In genomic region chr20:37379967-37380828, GRCh38 we compare ENCODE assay signal across 11 cellular contexts. TPM values are rescaled to one million over a fixed set of nuclear protein-coding genes. Genes with fewer than 3 reads are reported as not detected.
DNase-seq lines count a peak whose midpoint lies in the region; ATAC-seq and TF ChIP-seq lines count a peak whose summit lies in the region.
"Had no signal": no experiment of that assay in that cellular context is flagged by ENCODE, and none has a peak within 500 bp of the region (broad histone marks: within the 10 kb centered on the region; RNA-seq: fewer than 3 reads in every experiment).

No MANE protein-coding gene starts in this region.

- H3K4me1 ChIP-seq in osteoblast (ENCODE audit: insufficient read depth, low read length): peaks cover 6% of the 10 kb centered on the region

- H3K36me3 ChIP-seq in osteoblast (ENCODE audit: insufficient read depth, low read length): peaks cover 17% of the 10 kb centered on the region
- H3K36me3 ChIP-seq in brain microvascular endothelial cell (replicated peaks): peaks cover 4% of the 10 kb centered on the region

- ATAC-seq in GM19455 (IDR thresholded peaks at IDR 0.05; ENCODE audit: unreplicated experiment): no peak
- ATAC-seq: activated T-cell treated with anti-CD3 and anti-CD28 coated beads, Interleukin-2, amount 50 U/mL, for 4 hours; T-helper 17 cell had no signal

- no peak overlapping the region for H3K4me3 ChIP-seq in coronary artery
- no peak overlapping the region for H3K4me3 ChIP-seq in osteoblast (ENCODE audit: insufficient read depth, low read length)
- H3K4me3 ChIP-seq in brain microvascular endothelial cell (ENCODE audit: low read depth, low read length): no peak overlapping the region

- H4K20me1 ChIP-seq in osteoblast (ENCODE audit: insufficient read depth, low read length): peaks cover 16% of the 10 kb centered on the region

- no peaks in the 10 kb centered on the region for H3K27me3 ChIP-seq in osteoblast (ENCODE audit: insufficient read depth, low read length)
- H3K27me3 ChIP-seq in brain microvascular endothelial cell (replicated peaks): no peaks in the 10 kb centered on the region

- in situ Hi-C loops in GM13976 (cut with MboI; ENCODE audit: low sequenced_read_pairs, unreplicated experiment) (loop anchor here (10.0 kb wide), 1 partner anchor 105 kb away; no protein-coding TSS in a partner anchor), brain microvascular endothelial cell (cut with HindIII; ENCODE audit: low pct_ligation_motif_present, low sequenced_read_pairs) (no loop called here)

- TF ChIP-seq CTCF in coronary artery (IDR thresholded peaks at IDR 0.05): no peak
- TF ChIP-seq CTCF in osteoblast (IDR thresholded peaks at IDR 0.05; ENCODE audit: extremely low read depth, low read depth, low read length): no peak
- no peak for TF ChIP-seq CTCF in GM13976 (IDR thresholded peaks at IDR 0.05; ENCODE audit: borderline replicate concordance, control extremely low read depth, extremely low read depth, insufficient read depth, missing control alignments)
- TF ChIP-seq CTCF in brain microvascular endothelial cell (IDR thresholded peaks at IDR 0.05; ENCODE audit: low read depth, low read length, missing control alignments): no peak

- H3K27ac ChIP-seq in coronary artery (no peak overlapping the region), osteoblast (ENCODE audit: low read depth, low read length) (peak overlapping the region; percentile 20), brain microvascular endothelial cell (no peak overlapping the region)

- no peaks in the 10 kb centered on the region for H3K9me3 ChIP-seq in osteoblast (ENCODE audit: low read depth, low read length)

- H2AFZ ChIP-seq in osteoblast (ENCODE audit: low read length): no peak overlapping the region

- DNase-seq in EH (ENCODE audit: low read depth) (peak; percentile 21), NCI-H2171 treated with DMSO at 0.1 percent for 48 hours (lab: John Stamatoyannopoulos, UW) (peak; percentile 66), coronary artery (ENCODE audit: low spot score) (peak; percentile 52), osteoblast (ENCODE audit: insufficient read length, low spot score, missing footprints) (peak; percentile 80), NCI-H187 treated with DMSO at 0.1 percent for 48 hours (lab: John Stamatoyannopoulos, UW) (no peak), GM13976 (ENCODE audit: low spot score) (no peak), brain microvascular endothelial cell (no peak)
- DNase-seq: activated T-cell treated with anti-CD3 and anti-CD28 coated beads, Interleukin-2, amount 50 U/mL, for 4 hours; NCI-H2081 treated with DMSO at 0.1 percent for 48 hours; T-helper 17 cell had no signal

- no peak overlapping the region for H3K4me2 ChIP-seq in osteoblast (ENCODE audit: insufficient read depth, low read length)

- H3K79me2 ChIP-seq in osteoblast (ENCODE audit: insufficient read depth, low read length): peaks cover 35% of the 10 kb centered on the region

RNA-seq across cellular contexts. Expression of gene SRC, which starts 34.3 kb away (rescaled TPM):
- 22.1 and 22.4 TPM in 2 replicates for total RNA-seq in osteoblast

Comparison
In these comparisons a context has a peak if more than half of its experiments do, and no peak if none do; other contexts are left out.
1. DNase-seq: peak in EH (single experiment), NCI-H2171 treated with DMSO at 0.1 percent for 48 hours (single experiment), coronary artery (single experiment) and osteoblast (single experiment); none in NCI-H187 treated with DMSO at 0.1 percent for 48 hours (single experiment), GM13976 (single experiment) and brain microvascular endothelial cell (single experiment).